Comparison of ENCODE assay signal across 10 cellular contexts in genomic region chr19:46478356-46478986, GRCh38. TPM values are rescaled to one million over a fixed set of nuclear protein-coding genes. Genes with fewer than 3 reads are reported as not detected.
DNase-seq lines count a peak whose midpoint lies in the region; ATAC-seq lines count a peak whose summit lies in the region.
"Had no signal": no experiment of that assay in that cellular context is flagged by ENCODE, and none has a peak within 500 bp of the region (broad histone marks: within the 10 kb centered on the region; RNA-seq: fewer than 3 reads in every experiment).

No MANE protein-coding gene starts in this region.

- no peak overlapping the region for H3K27ac Mint-ChIP-seq in activated CD4-positive, alpha-beta memory T cell treated with anti-CD3 and anti-CD28 coated beads for 36 hours
- H3K27ac Mint-ChIP-seq in activated CD4-positive, alpha-beta memory T cell treated with anti-CD3 and anti-CD28 coated beads, Interleukin-2, amount 10 ng/mL, durations not matched to agents 7 days and 5 days: no peak overlapping the region
- H3K27ac Mint-ChIP-seq in stimulated activated effector memory CD8-positive, alpha-beta T cell treated with anti-CD3 and anti-CD28 coated beads, Interleukin-12 subunit alpha, Interleukin-12 subunit beta, amount 100 ng/mL, for 72 hours: no peak overlapping the region

- peak; percentile 55 for ATAC-seq in stimulated activated effector memory CD8-positive, alpha-beta T cell treated with anti-CD3 and anti-CD28 coated beads, Interleukin-12 subunit alpha, Interleukin-12 subunit beta, amount 100 ng/mL, for 72 hours
- ATAC-seq in GM21526 (IDR thresholded peaks at IDR 0.05; ENCODE audit: low FRiP score, unreplicated experiment) (no peak), HG03175 (IDR thresholded peaks at IDR 0.05; ENCODE audit: unreplicated experiment) (no peak)
- ATAC-seq: PC-3 had no signal

- peak overlapping the region; percentile 65 for H3K27ac ChIP-seq in cingulate gyrus (ENCODE audit: low read depth, low read length)

- no peaks in the 10 kb centered on the region for H3K36me3 Mint-ChIP-seq in activated CD4-positive, alpha-beta memory T cell treated with anti-CD3 and anti-CD28 coated beads for 36 hours
- no peaks in the 10 kb centered on the region for H3K36me3 Mint-ChIP-seq in activated CD4-positive, alpha-beta memory T cell treated with anti-CD3 and anti-CD28 coated beads, Interleukin-2, amount 10 ng/mL, durations not matched to agents 7 days and 5 days (ENCODE audit: low read depth)
- H3K36me3 Mint-ChIP-seq in stimulated activated effector memory CD8-positive, alpha-beta T cell treated with anti-CD3 and anti-CD28 coated beads, Interleukin-12 subunit alpha, Interleukin-12 subunit beta, amount 100 ng/mL, for 72 hours: no peaks in the 10 kb centered on the region

- peaks cover 49% of the 10 kb centered on the region for H3K27me3 Mint-ChIP-seq in activated CD4-positive, alpha-beta memory T cell treated with anti-CD3 and anti-CD28 coated beads for 36 hours
- peaks cover 36% of the 10 kb centered on the region for H3K27me3 Mint-ChIP-seq in activated CD4-positive, alpha-beta memory T cell treated with anti-CD3 and anti-CD28 coated beads, Interleukin-2, amount 10 ng/mL, durations not matched to agents 7 days and 5 days

- H3K4me1 Mint-ChIP-seq in activated CD4-positive, alpha-beta memory T cell treated with anti-CD3 and anti-CD28 coated beads for 36 hours (ENCODE audit: low read depth): peaks cover 4% of the 10 kb centered on the region
- H3K4me1 Mint-ChIP-seq in activated CD4-positive, alpha-beta memory T cell treated with anti-CD3 and anti-CD28 coated beads, Interleukin-2, amount 10 ng/mL, durations not matched to agents 7 days and 5 days: peaks cover 1% of the 10 kb centered on the region
- H3K4me1 Mint-ChIP-seq in stimulated activated effector memory CD8-positive, alpha-beta T cell treated with anti-CD3 and anti-CD28 coated beads, Interleukin-12 subunit alpha, Interleukin-12 subunit beta, amount 100 ng/mL, for 72 hours: peaks cover 9% of the 10 kb centered on the region

- intact Hi-C loops in activated CD4-positive, alpha-beta memory T cell treated with anti-CD3 and anti-CD28 coated beads for 36 hours (cut with micrococcal nuclease): no loop called here

- DNase-seq in activated CD4-positive, alpha-beta memory T cell treated with anti-CD3 and anti-CD28 coated beads for 36 hours: peak; percentile 35
- DNase-seq in activated CD4-positive, alpha-beta memory T cell treated with anti-CD3 and anti-CD28 coated beads, Interleukin-2, amount 10 ng/mL, durations not matched to agents 7 days and 5 days: no peak
- DNase-seq in NCI-H524 (lab: John Stamatoyannopoulos, UW) (peak; percentile 59 to 79), cerebellar nuclear complex (lab: John Stamatoyannopoulos, UW) (no peak)
- DNase-seq in stimulated activated effector memory CD8-positive, alpha-beta T cell treated with anti-CD3 and anti-CD28 coated beads, Interleukin-12 subunit alpha, Interleukin-12 subunit beta, amount 100 ng/mL, for 72 hours (ENCODE audit: low spot score in 2 of 2): no peak
- DNase-seq: GOT3, PC-3 had no signal

- CTCF ChIA-PET in activated CD4-positive, alpha-beta memory T cell treated with anti-CD3 and anti-CD28 coated beads for 36 hours (lab: Charles Lee): interaction anchor here (1.2 kb wide), 1 partner anchor 38 kb away, joined by 3 read pairs; no protein-coding TSS in a partner anchor
- CTCF ChIA-PET in activated CD4-positive, alpha-beta memory T cell treated with anti-CD3 and anti-CD28 coated beads, Interleukin-2, amount 10 ng/mL, durations not matched to agents 7 days and 5 days (lab: Charles Lee): interaction anchor here (1.1 kb wide), 1 partner anchor 19 kb away, joined by 3 read pairs; no protein-coding TSS in a partner anchor

- H3K9me3 Mint-ChIP-seq in activated CD4-positive, alpha-beta memory T cell treated with anti-CD3 and anti-CD28 coated beads for 36 hours: no peaks in the 10 kb centered on the region
- no peaks in the 10 kb centered on the region for H3K9me3 Mint-ChIP-seq in activated CD4-positive, alpha-beta memory T cell treated with anti-CD3 and anti-CD28 coated beads, Interleukin-2, amount 10 ng/mL, durations not matched to agents 7 days and 5 days
- H3K9me3 Mint-ChIP-seq in stimulated activated effector memory CD8-positive, alpha-beta T cell treated with anti-CD3 and anti-CD28 coated beads, Interleukin-12 subunit alpha, Interleukin-12 subunit beta, amount 100 ng/mL, for 72 hours: no peaks in the 10 kb centered on the region

- POLR2A ChIA-PET in activated CD4-positive, alpha-beta memory T cell treated with anti-CD3 and anti-CD28 coated beads for 36 hours (lab: Charles Lee): no interaction called here
- POLR2A ChIA-PET in activated CD4-positive, alpha-beta memory T cell treated with anti-CD3 and anti-CD28 coated beads, Interleukin-2, amount 10 ng/mL, durations not matched to agents 7 days and 5 days (lab: Charles Lee): no interaction called here

- no peak overlapping the region for H3K4me3 Mint-ChIP-seq in activated CD4-positive, alpha-beta memory T cell treated with anti-CD3 and anti-CD28 coated beads for 36 hours
- H3K4me3 Mint-ChIP-seq in activated CD4-positive, alpha-beta memory T cell treated with anti-CD3 and anti-CD28 coated beads, Interleukin-2, amount 10 ng/mL, durations not matched to agents 7 days and 5 days: no peak overlapping the region
- H3K4me3 Mint-ChIP-seq in stimulated activated effector memory CD8-positive, alpha-beta T cell treated with anti-CD3 and anti-CD28 coated beads, Interleukin-12 subunit alpha, Interleukin-12 subunit beta, amount 100 ng/mL, for 72 hours: no peak overlapping the region

RNA-seq across cellular contexts. Expression of gene PNMA8A, which starts 7.1 kb away (rescaled TPM):
- under 1 TPM; 0.17 to 0.44 TPM for total RNA-seq in activated CD4-positive, alpha-beta memory T cell treated with anti-CD3 and anti-CD28 coated beads for 36 hours
- total RNA-seq in activated CD4-positive, alpha-beta memory T cell treated with anti-CD3 and anti-CD28 coated beads, Interleukin-2, amount 10 ng/mL, durations not matched to agents 7 days and 5 days: not detected
- total RNA-seq: PC-3 had no signal

RNA-seq across cellular contexts. Expression of gene PNMA8B, which starts 17.2 kb away (rescaled TPM):
- under 1 TPM; 0.05 to 0.07 TPM for total RNA-seq in activated CD4-positive, alpha-beta memory T cell treated with anti-CD3 and anti-CD28 coated beads for 36 hours
- under 1 TPM; 0.05 TPM for total RNA-seq in activated CD4-positive, alpha-beta memory T cell treated with anti-CD3 and anti-CD28 coated beads, Interleukin-2, amount 10 ng/mL, durations not matched to agents 7 days and 5 days
- total RNA-seq: PC-3 had no signal

RNA-seq across cellular contexts. Expression of gene PNMA8C, which starts 49.7 kb away (rescaled TPM):
- total RNA-seq in activated CD4-positive, alpha-beta memory T cell treated with anti-CD3 and anti-CD28 coated beads for 36 hours: not detected
- total RNA-seq in activated CD4-positive, alpha-beta memory T cell treated with anti-CD3 and anti-CD28 coated beads, Interleukin-2, amount 10 ng/mL, durations not matched to agents 7 days and 5 days: not detected
- total RNA-seq: PC-3 had no signal

Comparison
In these comparisons a context has a peak if more than half of its experiments do, and no peak if none do; other contexts are left out.
1. DNase-seq: peak in activated CD4-positive, alpha-beta memory T cell treated with anti-CD3 and anti-CD28 coated beads for 36 hours (single experiment) and NCI-H524 (2 of 2); none in activated CD4-positive, alpha-beta memory T cell treated with anti-CD3 and anti-CD28 coated beads, Interleukin-2, amount 10 ng/mL, durations not matched to agents 7 days and 5 days (single experiment), stimulated activated effector memory CD8-positive, alpha-beta T cell treated with anti-CD3 and anti-CD28 coated beads, Interleukin-12 subunit alpha, Interleukin-12 subunit beta, amount 100 ng/mL, for 72 hours (0 of 2) and cerebellar nuclear complex (0 of 2).